ENCODE assay signal across 16 cellular contexts in the genomic region with DNA sequence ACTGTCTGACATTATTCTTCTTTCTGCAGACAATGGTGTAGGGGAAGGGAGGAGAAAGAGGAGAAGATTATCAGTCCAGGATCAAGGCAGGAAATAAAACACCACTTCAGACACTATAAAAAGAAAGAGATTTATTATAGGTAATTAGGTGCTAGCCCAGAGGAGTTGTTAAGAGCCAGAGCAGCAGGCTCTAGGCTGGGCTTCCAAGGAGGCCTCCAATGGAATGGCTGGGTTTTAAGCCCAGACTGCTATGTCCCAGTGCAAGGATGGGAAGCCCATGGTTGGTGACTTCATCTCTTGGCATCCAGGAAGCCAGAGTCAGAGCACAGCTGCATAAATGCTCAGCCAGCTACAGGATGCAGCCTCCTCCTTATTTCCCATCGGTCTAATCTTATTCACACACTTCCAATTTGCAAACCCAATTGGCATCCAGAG.
DNase-seq lines count a peak whose midpoint lies in the region; ATAC-seq and TF ChIP-seq lines count a peak whose summit lies in the region.
"Had no signal": no experiment of that assay in that cellular context is flagged by ENCODE, and none has a peak within 500 bp of the region (broad histone marks: within the 10 kb centered on the region; RNA-seq: fewer than 3 reads in every experiment).

No MANE protein-coding gene starts in this region.

- no peaks in the 10 kb centered on the region for H3K36me3 ChIP-seq in aorta (ENCODE audit: control insufficient read depth in 1 of 2, insufficient read depth in 2 of 2, low read length in 1 of 2)
- no peaks in the 10 kb centered on the region for H3K36me3 ChIP-seq in MM.1S (replicated peaks; ENCODE audit: insufficient read depth, low read length)
- H3K36me3 ChIP-seq: tibial artery had no signal

- TF ChIP-seq CTCF in choroid plexus epithelial cell (conservative IDR thresholded peaks at IDR 0.05; ENCODE audit: low read depth, low read length) (no peak), MM.1S (IDR thresholded peaks at IDR 0.05; ENCODE audit: low read length) (no peak)

- H3K27ac ChIP-seq in aorta (ENCODE audit: low read depth in 1 of 2, low read length in 2 of 2) (no peak overlapping the region), MM.1S (ENCODE audit: low read length) (no peak overlapping the region)
- H3K27ac ChIP-seq: KMS-11, SK-N-MC, tibial artery had no signal

- H3K27me3 ChIP-seq in aorta (ENCODE audit: control insufficient read depth in 1 of 2, insufficient read depth in 2 of 2, low read length in 1 of 2) (no peaks in the 10 kb centered on the region), MM.1S (replicated peaks; ENCODE audit: insufficient read depth, low read length) (no peaks in the 10 kb centered on the region)
- H3K27me3 ChIP-seq: tibial artery had no signal

- no peaks in the 10 kb centered on the region for H4K20me1 ChIP-seq in MM.1S (ENCODE audit: insufficient read depth, low read length)

- H3K79me2 ChIP-seq in MM.1S (ENCODE audit: low read length) = no peaks in the 10 kb centered on the region

- no peaks in the 10 kb centered on the region for H3K4me1 ChIP-seq in aorta (ENCODE audit: control insufficient read depth in 1 of 2, insufficient read depth in 2 of 2, low read length in 2 of 2)
- no peaks in the 10 kb centered on the region for H3K4me1 ChIP-seq in MM.1S (ENCODE audit: low read length)

- no peaks in the 10 kb centered on the region for H3K9me3 ChIP-seq in aorta (ENCODE audit: control insufficient read depth, low read length)
- H3K9me3 ChIP-seq in MM.1S (replicated peaks; ENCODE audit: insufficient read depth, low read length) = no peaks in the 10 kb centered on the region

- H3K9ac ChIP-seq in MM.1S (ENCODE audit: low read length) = no peak overlapping the region
- H3K9ac ChIP-seq: KMS-11 had no signal

- H3F3A ChIP-seq in MM.1S (ENCODE audit: insufficient read depth, low read length) = no peaks in the 10 kb centered on the region

- no peaks in the 10 kb centered on the region for H3K9me2 ChIP-seq in MM.1S (replicated peaks; ENCODE audit: insufficient read depth, low read length)

- WGBS in aorta, 2 donors = 27 to 29% methylated on average over 1 of the region's 1 CpG

- no peak overlapping the region for H2AFZ ChIP-seq in MM.1S (ENCODE audit: low read length)

- ATAC-seq in aorta (ENCODE audit: low FRiP score) = no peak
- ATAC-seq: CD8-positive, alpha-beta T cell had no signal

- H3K4me2 ChIP-seq in MM.1S (ENCODE audit: low read depth, low read length) = no peak overlapping the region
- H3K4me2 ChIP-seq: KMS-11 had no signal

- DNase-seq in AG08396 (ENCODE audit: low spot score) (peak; percentile 64), HS-27A (ENCODE audit: low read depth) (peak; percentile 43), choroid plexus epithelial cell (ENCODE audit: low read depth) (peak; percentile 71), left kidney (ENCODE audit: low read depth, low spot score) (peak; percentile 50), aorta (no peak), NCI-H2171 (lab: John Stamatoyannopoulos, UW) (no peak), OCI-M1 (lab: John Stamatoyannopoulos, UW) (no peak), MM.1S (no peak)
- DNase-seq: activated CD4-positive, alpha-beta T cell treated with anti-CD3 and anti-CD28 coated beads for 48 hours; activated naive CD4-positive, alpha-beta T cell treated with anti-CD3 and anti-CD28 coated beads, Interleukin-2, amount 10 ng/mL, durations not matched to agents 7 days and 5 days; CD8-positive, alpha-beta T cell; effector memory CD4-positive, alpha-beta T cell; left cardiac atrium; tibial artery had no signal

- intact Hi-C loops in aorta (cut with DNase I) = no loop called here

- H3K4me3 ChIP-seq in choroid plexus epithelial cell (ENCODE audit: low read depth, low read length) = no peak overlapping the region
- no peak overlapping the region for H3K4me3 ChIP-seq in aorta (ENCODE audit: low read length in 2 of 2)
- H3K4me3 ChIP-seq in MM.1S (ENCODE audit: low read length) = no peak overlapping the region
- H3K4me3 ChIP-seq: SK-N-MC, tibial artery had no signal

Comparison
In these comparisons a context has a peak if more than half of its experiments do, and no peak if none do; other contexts are left out.
1. DNase-seq: peak in AG08396 (single experiment), HS-27A (single experiment), choroid plexus epithelial cell (single experiment) and left kidney (single experiment); none in aorta (0 of 2), NCI-H2171 (single experiment), OCI-M1 (single experiment) and MM.1S (single experiment).